In the genomic region with DNA sequence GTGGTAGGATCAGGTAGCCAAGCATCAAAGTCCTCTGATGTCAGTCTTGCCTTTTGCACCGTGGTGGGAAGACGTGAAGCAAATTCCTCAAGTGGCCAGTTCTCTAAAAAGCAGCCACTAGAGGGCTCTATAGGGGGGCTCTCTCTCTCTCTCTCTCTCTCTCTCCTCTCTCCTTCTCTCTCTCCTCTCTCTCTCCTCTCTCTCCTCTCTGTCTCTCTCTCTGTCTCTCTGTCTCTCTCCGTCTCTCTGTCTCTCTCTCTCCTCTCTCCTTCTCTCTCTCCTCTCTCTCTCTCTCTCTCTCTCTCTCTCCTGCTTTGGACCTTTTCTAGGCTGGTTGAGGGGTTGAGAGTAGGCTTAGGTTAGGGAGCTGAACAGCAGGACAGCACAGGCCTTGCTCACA, we compare ENCODE assay signal across 7 cellular contexts. TPM values are rescaled to one million over a fixed set of nuclear protein-coding genes. Genes with fewer than 3 reads are reported as not detected.
A peak's percentile ranks its signal among the peaks of the same experiment; 100 is the strongest.
DNase-seq lines count a peak whose midpoint lies in the region; ATAC-seq, FAIRE-seq and TF ChIP-seq lines count a peak whose summit lies in the region.

No MANE protein-coding gene starts in this region.

- H3K9me3 ChIP-seq in MM.1S (replicated peaks; ENCODE audit: insufficient read depth, low read length) (no peaks in the 10 kb centered on the region), neural progenitor cell (ENCODE audit: low read depth) (no peaks in the 10 kb centered on the region)

- no peak overlapping the region for H3K4me3 ChIP-seq in GM12864 (ENCODE audit: low read depth, low read length)
- H3K4me3 ChIP-seq in MM.1S (ENCODE audit: low read length): no peak overlapping the region
- no peak overlapping the region for H3K4me3 ChIP-seq in bronchial epithelial cell (ENCODE audit: low read depth, low read length)
- H3K4me3 ChIP-seq in neural progenitor cell: no peak overlapping the region

- no peaks in the 10 kb centered on the region for H3K36me3 Mint-ChIP-seq in neural progenitor cell

- intact Hi-C loops in posterior cingulate gyrus (cut with DNase I): loop anchor here (5.0 to 10.0 kb wide), 2 partner anchors 90 to 253 kb away; no protein-coding TSS in a partner anchor

- H3K9me2 ChIP-seq in MM.1S (replicated peaks; ENCODE audit: insufficient read depth, low read length): no peaks in the 10 kb centered on the region

- no peak overlapping the region for H3K4me3 Mint-ChIP-seq in neural progenitor cell

- ATAC-seq in HG03097 (IDR thresholded peaks at IDR 0.05; ENCODE audit: low FRiP score, unreplicated experiment): no peak

- H2AFZ ChIP-seq in MM.1S (ENCODE audit: low read length) (no peak overlapping the region), neural progenitor cell (replicated peaks) (no peak overlapping the region)

- H4K20me1 ChIP-seq in MM.1S (ENCODE audit: insufficient read depth, low read length) (no peaks in the 10 kb centered on the region), neural progenitor cell (ENCODE audit: low read depth) (no peaks in the 10 kb centered on the region)

- H3K27me3 Mint-ChIP-seq in neural progenitor cell (ENCODE audit: insufficient read depth, low read depth): peaks cover 6% of the 10 kb centered on the region

- no peak overlapping the region for H3K9ac ChIP-seq in MM.1S (ENCODE audit: low read length)
- H3K9ac ChIP-seq in neural progenitor cell: no peak overlapping the region

- H3K4me1 ChIP-seq in MM.1S (ENCODE audit: low read length) (no peaks in the 10 kb centered on the region), neural progenitor cell (peaks cover 7% of the 10 kb centered on the region)

- H3K79me2 ChIP-seq in MM.1S (ENCODE audit: low read length) (no peaks in the 10 kb centered on the region), neural progenitor cell (ENCODE audit: low read depth) (no peaks in the 10 kb centered on the region)

- H3K4me2 ChIP-seq in MM.1S (ENCODE audit: low read depth, low read length) (no peak overlapping the region), neural progenitor cell (no peak overlapping the region)

- H3K9me3 Mint-ChIP-seq in neural progenitor cell: no peaks in the 10 kb centered on the region

- H3K27me3 ChIP-seq in MM.1S (replicated peaks; ENCODE audit: insufficient read depth, low read length) (no peaks in the 10 kb centered on the region), bronchial epithelial cell (ENCODE audit: control insufficient read depth, insufficient read depth, low read length) (no peaks in the 10 kb centered on the region), neural progenitor cell (no peaks in the 10 kb centered on the region)

- DNase-seq in GM12864 (ENCODE audit: low read depth): no peak
- DNase-seq in MM.1S: peak; percentile 29
- DNase-seq in bronchial epithelial cell (ENCODE audit: low read depth): peak; percentile 59
- peak; percentile 71 for DNase-seq in neural progenitor cell (ENCODE audit: low spot score)
- DNase-seq in NCI-H1048 (lab: John Stamatoyannopoulos, UW): no peak
- no peak for DNase-seq in posterior cingulate gyrus

- H3K36me3 ChIP-seq in MM.1S (replicated peaks; ENCODE audit: insufficient read depth, low read length): no peaks in the 10 kb centered on the region
- peaks cover 3% of the 10 kb centered on the region for H3K36me3 ChIP-seq in bronchial epithelial cell (ENCODE audit: control insufficient read depth, insufficient read depth, low read length)
- no peaks in the 10 kb centered on the region for H3K36me3 ChIP-seq in neural progenitor cell

- H3K27ac Mint-ChIP-seq in neural progenitor cell: no peak overlapping the region

- no peaks in the 10 kb centered on the region for H3F3A ChIP-seq in MM.1S (ENCODE audit: insufficient read depth, low read length)
- peaks cover 9% of the 10 kb centered on the region for H3F3A ChIP-seq in neural progenitor cell (ENCODE audit: low read depth)

- FAIRE-seq in bronchial epithelial cell (lab: Jason Lieb, UNC): no peak

- peaks cover 3% of the 10 kb centered on the region for H3K4me1 Mint-ChIP-seq in neural progenitor cell

- H3K27ac ChIP-seq in MM.1S (ENCODE audit: low read length) (no peak overlapping the region), neural progenitor cell (no peak overlapping the region)

- TF ChIP-seq CTCF in GM12864 (IDR thresholded peaks at IDR 0.05; ENCODE audit: low read depth, low read length, missing control alignments): peak; percentile 81
- peak; percentile 37 for TF ChIP-seq CTCF in MM.1S (IDR thresholded peaks at IDR 0.05; ENCODE audit: low read length)
- TF ChIP-seq CTCF in bronchial epithelial cell (IDR thresholded peaks at IDR 0.05; ENCODE audit: insufficient read depth, low read length, severe bottlenecking): peak; percentile 73
- TF ChIP-seq CTCF in neural progenitor cell (IDR thresholded peaks at IDR 0.05): peak; percentile 63

RNA-seq across cellular contexts. Expression of gene OSMR, which starts 13.9 kb away (rescaled TPM):
- total RNA-seq in bronchial epithelial cell: 36.9 and 40.7 TPM in 2 replicates
- total RNA-seq in neural progenitor cell (ENCODE audit: low replicate concordance): 0.22 and 0.58 TPM in 2 replicates

Comparison
In these comparisons a context has a peak if more than half of its experiments do, and no peak if none do; other contexts are left out.
1. DNase-seq: peak in MM.1S (single experiment), bronchial epithelial cell (single experiment) and neural progenitor cell (single experiment); none in GM12864 (single experiment), NCI-H1048 (single experiment) and posterior cingulate gyrus (0 of 10).
2. RNA of gene OSMR, which starts 13.9 kb away (total RNA-seq): 36.9 to 40.7 TPM in bronchial epithelial cell; 0.22 to 0.58 TPM in neural progenitor cell; every median in the first group is over 10 times any median in the second.
3. Peak in every context shown above with its lines, with median percentiles within 50 percentile points of each other: CTCF ChIP-seq.